Comparison of ENCODE assay signal across 8 cellular contexts in genomic region chr2:203533696-203534471, GRCh38.
A peak's percentile ranks its signal among the peaks of the same experiment; 100 is the strongest.
DNase-seq lines count a peak whose midpoint lies in the region; FAIRE-seq and TF ChIP-seq lines count a peak whose summit lies in the region.

No MANE protein-coding gene starts in this region.

- H3K9me3 Mint-ChIP-seq in stimulated activated naive CD8-positive, alpha-beta T cell treated with anti-CD3 and anti-CD28 coated beads, Interleukin-15, Interleukin-2, amounts not matched to agents 100 ng/mL and 50 ng/mL, for 24 hours, result peaks cover 19% of the 10 kb centered on the region

- peak; percentile 66 for DNase-seq in EL
- DNase-seq in LNCaP clone FGC (ENCODE audit: low read depth), result no peak
- DNase-seq in amniotic epithelial cell (ENCODE audit: low read depth), result peak; percentile 63
- DNase-seq in iris pigment epithelial cell (ENCODE audit: low read depth), result peak; percentile 69
- DNase-seq in activated CD8-positive, alpha-beta memory T cell treated with anti-CD3 and anti-CD28 coated beads, Interleukin-2, amount 50 U/mL, for 48 hours, result no peak
- DNase-seq in D721Med (ENCODE audit: insufficient read length, low spot score), result no peak
- no peak for DNase-seq in KG1 (lab: John Stamatoyannopoulos, UW)

- peak overlapping the region; percentile 76 for H3K4me3 Mint-ChIP-seq in stimulated activated naive CD8-positive, alpha-beta T cell treated with anti-CD3 and anti-CD28 coated beads, Interleukin-15, Interleukin-2, amounts not matched to agents 100 ng/mL and 50 ng/mL, for 24 hours

- peaks cover 68% of the 10 kb centered on the region for H3K27me3 Mint-ChIP-seq in stimulated activated naive CD8-positive, alpha-beta T cell treated with anti-CD3 and anti-CD28 coated beads, Interleukin-15, Interleukin-2, amounts not matched to agents 100 ng/mL and 50 ng/mL, for 24 hours

- peak overlapping the region; percentile 74 for H3K4me3 ChIP-seq in LNCaP clone FGC (ENCODE audit: low read depth, low read length)

- peaks cover 25% of the 10 kb centered on the region for H3K4me1 Mint-ChIP-seq in stimulated activated naive CD8-positive, alpha-beta T cell treated with anti-CD3 and anti-CD28 coated beads, Interleukin-15, Interleukin-2, amounts not matched to agents 100 ng/mL and 50 ng/mL, for 24 hours (ENCODE audit: low read depth)

- no peak overlapping the region for H3K27ac Mint-ChIP-seq in stimulated activated naive CD8-positive, alpha-beta T cell treated with anti-CD3 and anti-CD28 coated beads, Interleukin-15, Interleukin-2, amounts not matched to agents 100 ng/mL and 50 ng/mL, for 24 hours

- FAIRE-seq in D721Med (lab: Jason Lieb, UNC), result no peak

- peaks cover 8% of the 10 kb centered on the region for H3K36me3 Mint-ChIP-seq in stimulated activated naive CD8-positive, alpha-beta T cell treated with anti-CD3 and anti-CD28 coated beads, Interleukin-15, Interleukin-2, amounts not matched to agents 100 ng/mL and 50 ng/mL, for 24 hours (ENCODE audit: low read depth)

- no peak for TF ChIP-seq CTCF in LNCaP clone FGC (IDR thresholded peaks at IDR 0.05; ENCODE audit: control insufficient read depth, extremely low read depth, insufficient read depth)
- TF ChIP-seq CTCF in D721Med (IDR thresholded peaks at IDR 0.05; ENCODE audit: insufficient read depth, missing control alignments), result no peak

Comparison
In these comparisons a context has a peak if more than half of its experiments do, and no peak if none do; other contexts are left out.
1. DNase-seq: peak in EL (single experiment), amniotic epithelial cell (single experiment) and iris pigment epithelial cell (single experiment); none in LNCaP clone FGC (single experiment), activated CD8-positive, alpha-beta memory T cell treated with anti-CD3 and anti-CD28 coated beads, Interleukin-2, amount 50 U/mL, for 48 hours (single experiment), D721Med (single experiment) and KG1 (single experiment).